In genomic region chr1:151327903-151328674, GRCh38 we compare ENCODE assay signal across 8 cellular contexts. TPM values are rescaled to one million over a fixed set of nuclear protein-coding genes. Genes with fewer than 3 reads are reported as not detected.
DNase-seq lines count a peak whose midpoint lies in the region; ATAC-seq and TF ChIP-seq lines count a peak whose summit lies in the region.

No MANE protein-coding gene starts in this region.

- H3K27me3 Mint-ChIP-seq in neural progenitor cell (ENCODE audit: insufficient read depth, low read depth) = peaks cover 4% of the 10 kb centered on the region

- peak overlapping the region; percentile 49 for H3K9ac ChIP-seq in neural progenitor cell

- H3K79me2 ChIP-seq in neural progenitor cell (ENCODE audit: low read depth) = peaks cover 29% of the 10 kb centered on the region

- TF ChIP-seq POLR2A in esophagus squamous epithelium (IDR thresholded peaks at IDR 0.05) = no peak

- H3K4me1 Mint-ChIP-seq in neural progenitor cell = peaks cover 22% of the 10 kb centered on the region

- peaks cover 4 to 23% (median 7%) of the 10 kb centered on the region in 3 donors for H3K36me3 ChIP-seq in esophagus squamous epithelium
- H3K36me3 ChIP-seq in neural progenitor cell = no peaks in the 10 kb centered on the region

- H4K20me1 ChIP-seq in neural progenitor cell (ENCODE audit: low read depth) = no peaks in the 10 kb centered on the region

- peak; percentile 27 for ATAC-seq in GM18502 (IDR thresholded peaks at IDR 0.05; ENCODE audit: poor library complexity, unreplicated experiment)
- ATAC-seq in HG02623 (IDR thresholded peaks at IDR 0.05; ENCODE audit: unreplicated experiment) = peak; percentile 7
- no peak; the same call in 2 of the 3 replicates for ATAC-seq in SK-N-SH treated with all-trans-retinoic acid at 6 μM for 48 hours
- ATAC-seq in HG03196 (IDR thresholded peaks at IDR 0.05; ENCODE audit: unreplicated experiment) = no peak

- H3K4me1 ChIP-seq in esophagus squamous epithelium (peaks cover 11 to 40% (median 19%) of the 10 kb centered on the region in 3 donors), neural progenitor cell (peaks cover 10% of the 10 kb centered on the region)

- 7 to 30% methylated on average over 13 to 27 of the region's 34 CpGs for WGBS in esophagus squamous epithelium, 2 donors

- H3K9me3 Mint-ChIP-seq in neural progenitor cell = no peaks in the 10 kb centered on the region

- peak overlapping the region; percentile 86 for H3K4me2 ChIP-seq in neural progenitor cell

- peak overlapping the region; percentile 100 for H3K27ac Mint-ChIP-seq in neural progenitor cell

- peaks cover 14% of the 10 kb centered on the region for H3F3A ChIP-seq in neural progenitor cell (ENCODE audit: low read depth)

- DNase-seq in esophagus squamous epithelium (lab: John Stamatoyannopoulos, UW) (no peak), neural progenitor cell (ENCODE audit: low spot score) (peak; percentile 70), kidney glomerular epithelial cell (lab: John Stamatoyannopoulos, UW) (no peak), NCI-H1436 treated with DMSO at 0.1 percent for 48 hours (lab: John Stamatoyannopoulos, UW) (no peak)

- no peaks in the 10 kb centered on the region for H3K27me3 ChIP-seq in esophagus squamous epithelium
- no peaks in the 10 kb centered on the region for H3K27me3 ChIP-seq in neural progenitor cell

- peak overlapping the region; percentile 92 for H3K4me3 Mint-ChIP-seq in neural progenitor cell

- intact Hi-C loops in esophagus squamous epithelium (cut with DNase I) = no loop called here

- H3K9me3 ChIP-seq in esophagus squamous epithelium (no peaks in the 10 kb centered on the region), neural progenitor cell (ENCODE audit: low read depth) (no peaks in the 10 kb centered on the region)

- peaks cover 5% of the 10 kb centered on the region for H3K36me3 Mint-ChIP-seq in neural progenitor cell

- TF ChIP-seq CTCF in esophagus squamous epithelium (IDR thresholded peaks at IDR 0.05) = no peak
- TF ChIP-seq CTCF in neural progenitor cell (IDR thresholded peaks at IDR 0.05) = no peak

- H3K27ac ChIP-seq in esophagus squamous epithelium = peak overlapping the region; percentile 94 to 95 (median 95)
- peak overlapping the region; percentile 14 for H3K27ac ChIP-seq in neural progenitor cell

- peak overlapping the region; percentile 87 to 90 (median 87) for H3K4me3 ChIP-seq in esophagus squamous epithelium
- peak overlapping the region; percentile 64 for H3K4me3 ChIP-seq in neural progenitor cell

- H2AFZ ChIP-seq in neural progenitor cell (replicated peaks) = peak overlapping the region; percentile 90

TF ChIP-seq in SK-N-SH treated with all-trans-retinoic acid at 6 μM for 48 hours, 23 proteins besides CTCF, POLR2A, EP300 and RAD21:
- TF ChIP-seq ZC3H10 (CRISPR knock-in tag; IDR thresholded peaks at IDR 0.05) (no peak), CSDC2 (CRISPR knock-in tag; IDR thresholded peaks at IDR 0.05) (no peak), ZNF70 (CRISPR knock-in tag; IDR thresholded peaks at IDR 0.05) (peak; percentile 88)
- TF ChIP-seq, protein P1, sequence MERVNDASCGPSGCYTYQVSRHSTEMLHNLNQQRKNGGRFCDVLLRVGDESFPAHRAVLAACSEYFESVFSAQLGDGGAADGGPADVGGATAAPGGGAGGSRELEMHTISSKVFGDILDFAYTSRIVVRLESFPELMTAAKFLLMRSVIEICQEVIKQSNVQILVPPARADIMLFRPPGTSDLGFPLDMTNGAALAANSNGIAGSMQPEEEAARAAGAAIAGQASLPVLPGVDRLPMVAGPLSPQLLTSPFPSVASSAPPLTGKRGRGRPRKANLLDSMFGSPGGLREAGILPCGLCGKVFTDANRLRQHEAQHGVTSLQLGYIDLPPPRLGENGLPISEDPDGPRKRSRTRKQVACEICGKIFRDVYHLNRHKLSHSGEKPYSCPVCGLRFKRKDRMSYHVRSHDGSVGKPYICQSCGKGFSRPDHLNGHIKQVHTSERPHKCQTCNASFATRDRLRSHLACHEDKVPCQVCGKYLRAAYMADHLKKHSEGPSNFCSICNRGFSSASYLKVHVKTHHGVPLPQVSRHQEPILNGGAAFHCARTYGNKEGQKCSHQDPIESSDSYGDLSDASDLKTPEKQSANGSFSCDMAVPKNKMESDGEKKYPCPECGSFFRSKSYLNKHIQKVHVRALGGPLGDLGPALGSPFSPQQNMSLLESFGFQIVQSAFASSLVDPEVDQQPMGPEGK (CRISPR knock-in tag; IDR thresholded peaks at IDR 0.05; ENCODE audit: borderline replicate concordance) = no peak

RNA-seq across cellular contexts. Expression of gene PI4KB, which starts 0.9 kb away (rescaled TPM):
- 10 to 100 TPM; 34.0 to 63.4 (median 56.0) TPM for total RNA-seq in esophagus squamous epithelium
- 19.0 and 33.5 TPM in 2 replicates for total RNA-seq in neural progenitor cell (ENCODE audit: low replicate concordance)

RNA-seq across cellular contexts. Expression of gene RFX5, which starts 19.0 kb away (rescaled TPM):
- total RNA-seq in esophagus squamous epithelium (10 to 100 TPM; 13.2 to 59.6 (median 24.5) TPM), neural progenitor cell (ENCODE audit: low replicate concordance) (87.5 and 108 TPM in 2 replicates)

RNA-seq across cellular contexts. Expression of gene SELENBP1, which starts 44.4 kb away (rescaled TPM):
- total RNA-seq in esophagus squamous epithelium (10 to 100 TPM in 3 of 4 donors, 1 to 10 TPM in 1; 6.3 to 38.3 (median 28.3) TPM), neural progenitor cell (ENCODE audit: low replicate concordance) (38.5 and 63.2 TPM in 2 replicates)

RNA-seq across cellular contexts. Expression of gene ZNF687, which starts 46.0 kb away (rescaled TPM):
- total RNA-seq in esophagus squamous epithelium = 10 to 100 TPM; 16.5 to 28.5 (median 18.3) TPM
- total RNA-seq in neural progenitor cell (ENCODE audit: low replicate concordance) = 20.2 and 43.1 TPM in 2 replicates

Comparison
In these comparisons a context has a peak if more than half of its experiments do, and no peak if none do; other contexts are left out.
1. ATAC-seq: peak in GM18502 (single experiment) and HG02623 (single experiment); none in SK-N-SH treated with all-trans-retinoic acid at 6 μM for 48 hours (single experiment) and HG03196 (single experiment).